In the genomic region with DNA sequence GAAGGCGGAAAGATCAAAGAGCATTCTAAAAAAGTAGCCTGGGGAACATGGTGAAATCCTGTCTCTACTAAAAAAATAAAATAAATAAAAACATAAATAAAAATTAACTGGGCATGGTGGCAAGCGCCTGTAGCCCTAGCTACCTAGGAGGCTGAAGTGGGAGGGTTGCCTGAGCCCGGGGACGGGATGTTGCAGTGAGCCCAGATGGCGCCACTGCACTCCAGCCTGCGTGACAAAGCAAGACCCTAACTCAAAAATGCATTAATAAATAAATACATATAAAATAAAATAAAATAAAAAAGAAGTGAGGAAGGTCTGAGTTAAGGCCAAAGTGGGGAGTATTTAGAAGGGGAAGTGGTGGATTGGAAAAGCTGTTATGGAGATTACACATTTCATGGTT, we compare ENCODE assay signal across 9 cellular contexts. TPM values are rescaled to one million over a fixed set of nuclear protein-coding genes. Genes with fewer than 3 reads are reported as not detected.
A peak's percentile ranks its signal among the peaks of the same experiment; 100 is the strongest.
DNase-seq lines count a peak whose midpoint lies in the region; ATAC-seq and TF ChIP-seq lines count a peak whose summit lies in the region.
"Had no signal": no experiment of that assay in that cellular context is flagged by ENCODE, and none has a peak within 500 bp of the region (broad histone marks: within the 10 kb centered on the region; RNA-seq: fewer than 3 reads in every experiment).

No MANE protein-coding gene starts in this region.

- peaks cover 3% of the 10 kb centered on the region for H3K9me3 Mint-ChIP-seq in activated naive CD4-positive, alpha-beta T cell treated with anti-CD3 and anti-CD28 coated beads for 36 hours
- H3K9me3 Mint-ChIP-seq in dendritic cell treated with granulocyte-macrophage colony-stimulating factor and Interleukin-4, amounts not matched to agents 40 ng/mL and 50 ng/mL, for 4 days: peaks cover 7% of the 10 kb centered on the region
- H3K9me3 Mint-ChIP-seq in stimulated activated effector memory CD8-positive, alpha-beta T cell treated with anti-CD3 and anti-CD28 coated beads, Interleukin-12 subunit alpha, Interleukin-12 subunit beta, amount 100 ng/mL, for 72 hours: no peaks in the 10 kb centered on the region

- no peak for TF ChIP-seq POLR2A in upper lobe of left lung (IDR thresholded peaks at IDR 0.05)

- no peak for DNase-seq in activated naive CD4-positive, alpha-beta T cell treated with anti-CD3 and anti-CD28 coated beads for 36 hours
- no peak for DNase-seq in activated naive CD4-positive, alpha-beta T cell treated with Interleukin-2 at 50 U/mL for 16 hours
- DNase-seq in NCI-H69 (lab: John Stamatoyannopoulos, UW) (peak; percentile 1), upper lobe of left lung (no peak), iPS-NIHi11 (ENCODE audit: low spot score) (no peak)
- DNase-seq in stimulated activated effector memory CD8-positive, alpha-beta T cell treated with anti-CD3 and anti-CD28 coated beads, Interleukin-12 subunit alpha, Interleukin-12 subunit beta, amount 100 ng/mL, for 72 hours (ENCODE audit: low spot score in 2 of 2): no peak

- peaks cover 19% of the 10 kb centered on the region for H3K36me3 Mint-ChIP-seq in activated naive CD4-positive, alpha-beta T cell treated with anti-CD3 and anti-CD28 coated beads for 36 hours (ENCODE audit: low read depth)
- H3K36me3 Mint-ChIP-seq in dendritic cell treated with granulocyte-macrophage colony-stimulating factor and Interleukin-4, amounts not matched to agents 40 ng/mL and 50 ng/mL, for 4 days (ENCODE audit: low read depth): peaks cover 13% of the 10 kb centered on the region
- H3K36me3 Mint-ChIP-seq in stimulated activated effector memory CD8-positive, alpha-beta T cell treated with anti-CD3 and anti-CD28 coated beads, Interleukin-12 subunit alpha, Interleukin-12 subunit beta, amount 100 ng/mL, for 72 hours: peaks cover 28% of the 10 kb centered on the region

- no peak for TF ChIP-seq CTCF in upper lobe of left lung (IDR thresholded peaks at IDR 0.05)

- peaks cover 0 to 31% (median 14%) of the 10 kb centered on the region in 4 donors for H3K4me1 ChIP-seq in upper lobe of left lung

- H3K4me3 Mint-ChIP-seq in activated naive CD4-positive, alpha-beta T cell treated with anti-CD3 and anti-CD28 coated beads for 36 hours: peak overlapping the region; percentile 86
- H3K4me3 Mint-ChIP-seq in dendritic cell treated with granulocyte-macrophage colony-stimulating factor and Interleukin-4, amounts not matched to agents 40 ng/mL and 50 ng/mL, for 4 days: no peak overlapping the region
- peak overlapping the region; percentile 94 for H3K4me3 Mint-ChIP-seq in stimulated activated effector memory CD8-positive, alpha-beta T cell treated with anti-CD3 and anti-CD28 coated beads, Interleukin-12 subunit alpha, Interleukin-12 subunit beta, amount 100 ng/mL, for 72 hours

- H3K27ac Mint-ChIP-seq in activated naive CD4-positive, alpha-beta T cell treated with anti-CD3 and anti-CD28 coated beads for 36 hours: no peak overlapping the region
- H3K27ac Mint-ChIP-seq in dendritic cell treated with granulocyte-macrophage colony-stimulating factor and Interleukin-4, amounts not matched to agents 40 ng/mL and 50 ng/mL, for 4 days: peak overlapping the region; percentile 97
- no peak overlapping the region for H3K27ac Mint-ChIP-seq in stimulated activated effector memory CD8-positive, alpha-beta T cell treated with anti-CD3 and anti-CD28 coated beads, Interleukin-12 subunit alpha, Interleukin-12 subunit beta, amount 100 ng/mL, for 72 hours

- H3K9me3 ChIP-seq in upper lobe of left lung: peaks cover 0 to 2% (median 0%) of the 10 kb centered on the region in 4 donors

- no peak overlapping the region for H3K4me3 ChIP-seq in upper lobe of left lung

- peaks cover 26% of the 10 kb centered on the region for H3K4me1 Mint-ChIP-seq in activated naive CD4-positive, alpha-beta T cell treated with anti-CD3 and anti-CD28 coated beads for 36 hours (ENCODE audit: low read depth)
- peaks cover 12% of the 10 kb centered on the region for H3K4me1 Mint-ChIP-seq in dendritic cell treated with granulocyte-macrophage colony-stimulating factor and Interleukin-4, amounts not matched to agents 40 ng/mL and 50 ng/mL, for 4 days (ENCODE audit: low read depth)
- H3K4me1 Mint-ChIP-seq in stimulated activated effector memory CD8-positive, alpha-beta T cell treated with anti-CD3 and anti-CD28 coated beads, Interleukin-12 subunit alpha, Interleukin-12 subunit beta, amount 100 ng/mL, for 72 hours: peaks cover 6% of the 10 kb centered on the region

- intact Hi-C loops in activated naive CD4-positive, alpha-beta T cell treated with anti-CD3 and anti-CD28 coated beads for 36 hours (cut with micrococcal nuclease): loop anchor here (5.0 kb wide), 3 partner anchors 705 to 1595 kb away; a partner anchor contains a TSS
- intact Hi-C loops in dendritic cell treated with granulocyte-macrophage colony-stimulating factor and Interleukin-4, amounts not matched to agents 40 ng/mL and 50 ng/mL, for 4 days (cut with micrococcal nuclease): no loop called here

- H3K27me3 Mint-ChIP-seq in activated naive CD4-positive, alpha-beta T cell treated with anti-CD3 and anti-CD28 coated beads for 36 hours (ENCODE audit: low read depth): peaks cover 3% of the 10 kb centered on the region
- H3K27me3 Mint-ChIP-seq in dendritic cell treated with granulocyte-macrophage colony-stimulating factor and Interleukin-4, amounts not matched to agents 40 ng/mL and 50 ng/mL, for 4 days: peaks cover 1% of the 10 kb centered on the region

- H3K36me3 ChIP-seq in upper lobe of left lung: no peaks in the 10 kb centered on the region

- CTCF ChIA-PET in activated naive CD4-positive, alpha-beta T cell treated with anti-CD3 and anti-CD28 coated beads for 36 hours (lab: Charles Lee): interaction anchor here (0.6 kb wide), 1 partner anchor 11 kb away, joined by 3 read pairs; no protein-coding TSS in a partner anchor

- no peak overlapping the region for H3K27ac ChIP-seq in upper lobe of left lung
- H3K27ac ChIP-seq: parathyroid adenoma had no signal

- no peak for ATAC-seq in stimulated activated effector memory CD8-positive, alpha-beta T cell treated with anti-CD3 and anti-CD28 coated beads, Interleukin-12 subunit alpha, Interleukin-12 subunit beta, amount 100 ng/mL, for 72 hours
- ATAC-seq in upper lobe of left lung (ENCODE audit: low FRiP score in 2 of 2): no peak
- no peak for ATAC-seq in HG02870 (IDR thresholded peaks at IDR 0.05; ENCODE audit: unreplicated experiment)

- H3K27me3 ChIP-seq in upper lobe of left lung: no peaks in the 10 kb centered on the region

- TF ChIP-seq EP300 in upper lobe of left lung (IDR thresholded peaks at IDR 0.05): no peak

- 94 to 98% methylated on average over 6 of the region's 6 CpGs for WGBS in upper lobe of left lung, 2 donors

RNA-seq across cellular contexts. Expression of a gene that starts 1.3 kb away (rescaled TPM):
- total RNA-seq in activated naive CD4-positive, alpha-beta T cell treated with anti-CD3 and anti-CD28 coated beads for 36 hours: 10 to 100 TPM; 76.2 to 79.4 TPM
- total RNA-seq in upper lobe of left lung: 10 to 100 TPM; 18.9 to 56.2 (median 34.8) TPM
